1 cellular context compared by ENCODE assay signal in genomic region chr10:131997366-131998049, GRCh38.
TF ChIP-seq lines count a peak whose summit lies in the region.

No MANE protein-coding gene starts in this region.

TF ChIP-seq in GM23338, 12 proteins besides CTCF, POLR2A, EP300 and RAD21 (continued from another document):
- TF ChIP-seq ZNF462 (CRISPR knock-in tag; IDR thresholded peaks at IDR 0.05) (no peak), STAT1 (IDR thresholded peaks at IDR 0.05; ENCODE audit: unreplicated experiment) (no peak), CREB1 (CRISPR knock-in tag; IDR thresholded peaks at IDR 0.05; ENCODE audit: low read depth) (no peak), ZNF114 (CRISPR knock-in tag; IDR thresholded peaks at IDR 0.05) (no peak), NANOG (IDR thresholded peaks at IDR 0.05; ENCODE audit: borderline replicate concordance) (no peak), EZH2phosphoT487 (IDR thresholded peaks at IDR 0.05; ENCODE audit: unreplicated experiment) (no peak), JUNB (IDR thresholded peaks at IDR 0.05; ENCODE audit: unreplicated experiment) (no peak)
